ENCODE assay signal across 8 cellular contexts in the genomic region with DNA sequence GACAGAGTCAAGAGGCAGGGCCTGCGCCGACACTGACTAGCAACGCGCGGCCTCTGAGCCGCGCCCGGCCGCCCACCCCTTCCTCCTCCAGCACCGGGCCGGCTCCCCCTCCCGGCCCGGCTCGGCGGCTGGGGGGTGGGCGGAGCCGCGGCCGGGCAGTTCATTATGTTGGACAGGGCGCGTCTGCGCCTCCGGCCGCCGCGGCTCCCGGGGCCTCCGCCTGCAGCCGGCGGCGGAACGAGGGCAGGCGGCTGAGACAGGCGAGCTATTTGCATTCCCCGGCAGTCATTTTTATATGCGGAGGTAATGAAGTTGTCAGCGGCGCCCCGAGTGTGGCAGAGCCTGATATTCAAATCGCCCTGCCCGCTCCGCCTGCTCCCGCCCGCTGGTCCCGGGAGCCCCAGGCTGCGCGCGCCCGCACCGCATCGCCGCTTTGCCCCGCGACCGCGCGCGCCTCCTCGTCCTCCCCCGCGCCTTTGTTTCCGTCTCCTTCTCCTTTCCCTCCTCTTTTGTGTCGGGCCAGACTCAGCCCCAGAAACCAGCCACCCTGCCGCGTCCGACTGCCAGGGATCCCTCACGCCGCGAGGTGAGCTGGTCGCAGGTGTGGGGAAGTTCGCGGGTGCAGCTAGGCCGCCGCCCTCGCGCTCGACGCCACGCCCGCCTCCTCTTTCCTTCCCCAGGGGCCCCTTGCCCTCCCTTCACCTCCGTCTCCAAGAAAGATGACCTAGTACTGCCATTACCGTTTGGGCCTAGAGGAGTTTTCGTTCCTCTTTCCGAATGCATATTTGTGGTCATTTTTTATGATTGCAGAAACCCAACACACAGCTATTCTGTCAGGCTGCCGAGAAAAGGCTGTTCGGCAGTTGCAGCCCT.
DNase-seq lines count a peak whose midpoint lies in the region; ATAC-seq, FAIRE-seq and TF ChIP-seq lines count a peak whose summit lies in the region.

No MANE protein-coding gene starts in this region.

- WGBS in A549 (ENCODE audit: missing lambda C conversion rate) = 3% methylated on average over 48 of the region's 86 CpGs

- H3K36me3 Mint-ChIP-seq in T-helper 17 cell (ENCODE audit: low read depth) (peaks cover 3% of the 10 kb centered on the region), chondrocyte (ENCODE audit: low read depth) (peaks cover 2% of the 10 kb centered on the region)

- peak overlapping the region; percentile 61 for H3K4me3 ChIP-seq in A549

- FAIRE-seq in A549 (lab: Jason Lieb, UNC) = no peak

- in situ Hi-C loops in GM13976 (cut with MboI; ENCODE audit: low sequenced_read_pairs, unreplicated experiment) = no loop called here

- no peaks in the 10 kb centered on the region for H3K9me3 ChIP-seq in A549
- no peaks in the 10 kb centered on the region for H3K9me3 ChIP-seq in T-helper 17 cell (ENCODE audit: control insufficient read depth, low read length, poor library complexity, severe bottlenecking)

- no peak for TF ChIP-seq RAD21 in A549 (conservative IDR thresholded peaks at IDR 0.05 in 1 of 2, IDR thresholded peaks at IDR 0.05 in 1 of 2)

- POLR2A ChIA-PET in A549 (lab: Yijun Ruan, JAX) = no interaction called here

- no peak; the same call in 1 of the 2 replicates for TF ChIP-seq POLR2A in A549 (IDR thresholded peaks at IDR 0.05; ENCODE audit: low read length)

- H3K27ac ChIP-seq in A549 = peak overlapping the region; percentile 66 to 85

- H3K4me1 ChIP-seq in A549 = peaks cover 7% of the 10 kb centered on the region; the same call in 1 of the 3 replicates

- TF ChIP-seq CTCF in A549 (IDR thresholded peaks at IDR 0.05) (no peak), GM13976 (IDR thresholded peaks at IDR 0.05; ENCODE audit: borderline replicate concordance, control extremely low read depth, extremely low read depth, insufficient read depth, missing control alignments) (no peak), chondrocyte (IDR thresholded peaks at IDR 0.05) (no peak)

- H3K27me3 Mint-ChIP-seq in T-helper 17 cell (peaks cover 54% of the 10 kb centered on the region), chondrocyte (ENCODE audit: low read depth) (peaks cover 21% of the 10 kb centered on the region)

- intact Hi-C loops in left colon (cut with DNase I, micrococcal nuclease) = no loop called here

- H3K4me3 Mint-ChIP-seq in T-helper 17 cell (peak overlapping the region; percentile 93), chondrocyte (ENCODE audit: unreplicated experiment) (peak overlapping the region; percentile 84)

- H3K9me3 Mint-ChIP-seq in chondrocyte (ENCODE audit: low read depth) = peaks cover 4% of the 10 kb centered on the region

- ATAC-seq in A549 = peak; percentile 86 to 93
- peak; percentile 87 for ATAC-seq in HG02678 (IDR thresholded peaks at IDR 0.05; ENCODE audit: unreplicated experiment)
- ATAC-seq in T-helper 17 cell = peak; percentile 81
- peak; percentile 82 for ATAC-seq in left colon

- peak overlapping the region; percentile 87 for H3K4me2 ChIP-seq in A549

- H3K27ac Mint-ChIP-seq in T-helper 17 cell (no peak overlapping the region), chondrocyte (ENCODE audit: unreplicated experiment) (no peak overlapping the region)

- peaks cover 11% of the 10 kb centered on the region for H3K4me1 Mint-ChIP-seq in T-helper 17 cell
- H3K4me1 Mint-ChIP-seq in chondrocyte (ENCODE audit: low read depth) = peaks cover 10% of the 10 kb centered on the region

- CTCF ChIA-PET in A549 (lab: Yijun Ruan, JAX) = interaction anchor here (0.9 to 2.8 kb wide), 11 partner anchors 10 to 284 kb away, joined by 3 to 9 read pairs (median 4); no protein-coding TSS in a partner anchor

- no peak for TF ChIP-seq EP300 in A549 (IDR thresholded peaks at IDR 0.05)

- peak; percentile 37 to 48 for DNase-seq in A549 (ENCODE audit: low read depth in 1 of 2, low spot score in 1 of 2)
- DNase-seq in GM13976 (ENCODE audit: low spot score) = peak; percentile 90
- DNase-seq in NCI-H1048 (lab: John Stamatoyannopoulos, UW) = peak; percentile 63
- DNase-seq in T-helper 17 cell = peak in 1 of 3 donors; percentile 16
- DNase-seq in chondrocyte (ENCODE audit: low spot score) = no peak
- peak; percentile 54 to 72 for DNase-seq in left colon
- peak; percentile 64 for DNase-seq in stimulated activated CD4-positive, alpha-beta T cell treated with anti-CD3 and anti-CD28 coated beads, Interleukin-15, amount 100 ng/mL, for 24 hours

TF ChIP-seq in A549, 52 proteins besides CTCF, POLR2A, EP300 and RAD21 (continues in another document):
- TF ChIP-seq BHLHE40 (IDR thresholded peaks at IDR 0.05; ENCODE audit: low read depth, low read length) (no peak), POLR2AphosphoS2 (conservative IDR thresholded peaks at IDR 0.05; ENCODE audit: low read length) (no peak), TP53 (CRISPR knock-in tag; IDR thresholded peaks at IDR 0.05) (no peak), GATA3 (IDR thresholded peaks at IDR 0.05; ENCODE audit: borderline replicate concordance) (no peak), FOXS1 (CRISPR knock-in tag; IDR thresholded peaks at IDR 0.05) (no peak), ZC3H11A (IDR thresholded peaks at IDR 0.05) (no peak), ZFP36 (IDR thresholded peaks at IDR 0.05; ENCODE audit: borderline replicate concordance, partially characterized antibody) (no peak), ESRRA (IDR thresholded peaks at IDR 0.05; ENCODE audit: borderline replicate concordance, low read length) (no peak), CHD2 (IDR thresholded peaks at IDR 0.05; ENCODE audit: low read length, partially characterized antibody) (no peak), HEYL (CRISPR knock-in tag; IDR thresholded peaks at IDR 0.05) (no peak), PHF8 (IDR thresholded peaks at IDR 0.05; ENCODE audit: borderline replicate concordance, low read depth) (peak; percentile 30; the same call in 1 of the 2 replicates), MAZ (IDR thresholded peaks at IDR 0.05; ENCODE audit: borderline replicate concordance, low read depth, low read length) (no peak), JUN (IDR thresholded peaks at IDR 0.05) (0 out of 5 replicates have a peak, but pooled peaks of 1 of the 2 experiments have one; percentile 23), SMC3 (IDR thresholded peaks at IDR 0.05) (no peak), NR3C1 (IDR thresholded peaks at IDR 0.05) (no peak)
- TF ChIP-seq, protein P1, sequence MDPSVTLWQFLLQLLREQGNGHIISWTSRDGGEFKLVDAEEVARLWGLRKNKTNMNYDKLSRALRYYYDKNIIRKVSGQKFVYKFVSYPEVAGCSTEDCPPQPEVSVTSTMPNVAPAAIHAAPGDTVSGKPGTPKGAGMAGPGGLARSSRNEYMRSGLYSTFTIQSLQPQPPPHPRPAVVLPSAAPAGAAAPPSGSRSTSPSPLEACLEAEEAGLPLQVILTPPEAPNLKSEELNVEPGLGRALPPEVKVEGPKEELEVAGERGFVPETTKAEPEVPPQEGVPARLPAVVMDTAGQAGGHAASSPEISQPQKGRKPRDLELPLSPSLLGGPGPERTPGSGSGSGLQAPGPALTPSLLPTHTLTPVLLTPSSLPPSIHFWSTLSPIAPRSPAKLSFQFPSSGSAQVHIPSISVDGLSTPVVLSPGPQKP (IDR thresholded peaks at IDR 0.05; ENCODE audit: low read depth, low read length) = no peak
- TF ChIP-seq, protein P2, sequence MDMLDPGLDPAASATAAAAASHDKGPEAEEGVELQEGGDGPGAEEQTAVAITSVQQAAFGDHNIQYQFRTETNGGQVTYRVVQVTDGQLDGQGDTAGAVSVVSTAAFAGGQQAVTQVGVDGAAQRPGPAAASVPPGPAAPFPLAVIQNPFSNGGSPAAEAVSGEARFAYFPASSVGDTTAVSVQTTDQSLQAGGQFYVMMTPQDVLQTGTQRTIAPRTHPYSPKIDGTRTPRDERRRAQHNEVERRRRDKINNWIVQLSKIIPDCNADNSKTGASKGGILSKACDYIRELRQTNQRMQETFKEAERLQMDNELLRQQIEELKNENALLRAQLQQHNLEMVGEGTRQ (IDR thresholded peaks at IDR 0.05) = no peak
- TF ChIP-seq, protein P3, sequence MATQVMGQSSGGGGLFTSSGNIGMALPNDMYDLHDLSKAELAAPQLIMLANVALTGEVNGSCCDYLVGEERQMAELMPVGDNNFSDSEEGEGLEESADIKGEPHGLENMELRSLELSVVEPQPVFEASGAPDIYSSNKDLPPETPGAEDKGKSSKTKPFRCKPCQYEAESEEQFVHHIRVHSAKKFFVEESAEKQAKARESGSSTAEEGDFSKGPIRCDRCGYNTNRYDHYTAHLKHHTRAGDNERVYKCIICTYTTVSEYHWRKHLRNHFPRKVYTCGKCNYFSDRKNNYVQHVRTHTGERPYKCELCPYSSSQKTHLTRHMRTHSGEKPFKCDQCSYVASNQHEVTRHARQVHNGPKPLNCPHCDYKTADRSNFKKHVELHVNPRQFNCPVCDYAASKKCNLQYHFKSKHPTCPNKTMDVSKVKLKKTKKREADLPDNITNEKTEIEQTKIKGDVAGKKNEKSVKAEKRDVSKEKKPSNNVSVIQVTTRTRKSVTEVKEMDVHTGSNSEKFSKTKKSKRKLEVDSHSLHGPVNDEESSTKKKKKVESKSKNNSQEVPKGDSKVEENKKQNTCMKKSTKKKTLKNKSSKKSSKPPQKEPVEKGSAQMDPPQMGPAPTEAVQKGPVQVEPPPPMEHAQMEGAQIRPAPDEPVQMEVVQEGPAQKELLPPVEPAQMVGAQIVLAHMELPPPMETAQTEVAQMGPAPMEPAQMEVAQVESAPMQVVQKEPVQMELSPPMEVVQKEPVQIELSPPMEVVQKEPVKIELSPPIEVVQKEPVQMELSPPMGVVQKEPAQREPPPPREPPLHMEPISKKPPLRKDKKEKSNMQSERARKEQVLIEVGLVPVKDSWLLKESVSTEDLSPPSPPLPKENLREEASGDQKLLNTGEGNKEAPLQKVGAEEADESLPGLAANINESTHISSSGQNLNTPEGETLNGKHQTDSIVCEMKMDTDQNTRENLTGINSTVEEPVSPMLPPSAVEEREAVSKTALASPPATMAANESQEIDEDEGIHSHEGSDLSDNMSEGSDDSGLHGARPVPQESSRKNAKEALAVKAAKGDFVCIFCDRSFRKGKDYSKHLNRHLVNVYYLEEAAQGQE (IDR thresholded peaks at IDR 0.05) = no peak
- TF ChIP-seq, protein P4, sequence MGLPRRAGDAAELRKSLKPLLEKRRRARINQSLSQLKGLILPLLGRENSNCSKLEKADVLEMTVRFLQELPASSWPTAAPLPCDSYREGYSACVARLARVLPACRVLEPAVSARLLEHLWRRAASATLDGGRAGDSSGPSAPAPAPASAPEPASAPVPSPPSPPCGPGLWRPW (IDR thresholded peaks at IDR 0.05) = no peak
- TF ChIP-seq, protein P5, sequence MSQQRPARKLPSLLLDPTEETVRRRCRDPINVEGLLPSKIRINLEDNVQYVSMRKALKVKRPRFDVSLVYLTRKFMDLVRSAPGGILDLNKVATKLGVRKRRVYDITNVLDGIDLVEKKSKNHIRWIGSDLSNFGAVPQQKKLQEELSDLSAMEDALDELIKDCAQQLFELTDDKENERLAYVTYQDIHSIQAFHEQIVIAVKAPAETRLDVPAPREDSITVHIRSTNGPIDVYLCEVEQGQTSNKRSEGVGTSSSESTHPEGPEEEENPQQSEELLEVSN (IDR thresholded peaks at IDR 0.05; ENCODE audit: borderline replicate concordance, low read depth) = peak; percentile 84
